Comparison of ENCODE assay signal across 8 cellular contexts in genomic region chr1:219173758-219174671, GRCh38.
DNase-seq lines count a peak whose midpoint lies in the region; ATAC-seq lines count a peak whose summit lies in the region.

Gene LYPLAL1 (plus strand): TSS chr1:219173878. CDS start chr1:219173891, 13 bp downstream.

- DNase-seq in CMK (ENCODE audit: low read depth), result peak; percentile 73
- peak; percentile 95 for DNase-seq in HK-2 (ENCODE audit: unreplicated experiment)
- DNase-seq in NK-92 (lab: John Stamatoyannopoulos, UW; ENCODE audit: unreplicated experiment), result peak; percentile 23
- peak; percentile 93 for DNase-seq in activated CD8-positive, alpha-beta memory T cell treated with anti-CD3 and anti-CD28 coated beads for 24 hours
- peak; percentile 80 for DNase-seq in effector CD8-positive, alpha-beta T cell (lab: John Stamatoyannopoulos, UW)
- peak; percentile 90 for DNase-seq in medulla oblongata (ENCODE audit: extremely low spot score)
- DNase-seq in stimulated activated CD4-positive, alpha-beta T cell treated with anti-CD3 and anti-CD28 coated beads, TNF-alpha, amount 100 ng/mL, for 48 hours (ENCODE audit: low read depth in 3 of 3), result peak; percentile 72 to 80 (median 73)

- ATAC-seq in GM19455 (IDR thresholded peaks at IDR 0.05; ENCODE audit: unreplicated experiment), result peak; percentile 73

Comparison
In these comparisons a context has a peak if more than half of its experiments do, and no peak if none do; other contexts are left out.
1. Peak in every context shown above with its lines: DNase-seq and ATAC-seq.
2. DNase-seq: peak in every context shown above with its lines; median percentile 95 in HK-2; 93 in activated CD8-positive, alpha-beta memory T cell treated with anti-CD3 and anti-CD28 coated beads for 24 hours; 90 in medulla oblongata; 80 in effector CD8-positive, alpha-beta T cell; 73 in CMK; 73 in stimulated activated CD4-positive, alpha-beta T cell treated with anti-CD3 and anti-CD28 coated beads, TNF-alpha, amount 100 ng/mL, for 48 hours; 23 in NK-92.